Comparison of ENCODE assay signal across 9 cellular contexts in genomic region chr9:128903079-128903461, GRCh38. TPM values are rescaled to one million over a fixed set of nuclear protein-coding genes. Genes with fewer than 3 reads are reported as not detected.
DNase-seq lines count a peak whose midpoint lies in the region; ATAC-seq and TF ChIP-seq lines count a peak whose summit lies in the region.
"Had no signal": no experiment of that assay in that cellular context is flagged by ENCODE, and none has a peak within 500 bp of the region (broad histone marks: within the 10 kb centered on the region; RNA-seq: fewer than 3 reads in every experiment).

No MANE protein-coding gene starts in this region.

- no peaks in the 10 kb centered on the region for H3K27me3 Mint-ChIP-seq in activated T-cell treated with anti-CD3 and anti-CD28 coated beads, Interleukin-2, amount 50 U/mL, for 72 hours (ENCODE audit: low read depth)
- H3K27me3 Mint-ChIP-seq in memory B cell = no peaks in the 10 kb centered on the region

- H3K4me3 Mint-ChIP-seq in activated T-cell treated with anti-CD3 and anti-CD28 coated beads, Interleukin-2, amount 50 U/mL, for 72 hours = peak overlapping the region; percentile 73 to 80
- H3K4me3 Mint-ChIP-seq in memory B cell = peak overlapping the region; percentile 73

- H3K27me3 ChIP-seq in ascending aorta (no peaks in the 10 kb centered on the region), upper lobe of right lung (no peaks in the 10 kb centered on the region), adrenal gland (no peaks in the 10 kb centered on the region)

- ATAC-seq in activated T-cell treated with anti-CD3 and anti-CD28 coated beads, Interleukin-2, amount 50 U/mL, for 72 hours (replicated peaks in 1 of 2) = no peak
- ATAC-seq in memory B cell (ENCODE audit: low read depth) (no peak), upper lobe of right lung (no peak)

- H3K4me1 Mint-ChIP-seq in activated T-cell treated with anti-CD3 and anti-CD28 coated beads, Interleukin-2, amount 50 U/mL, for 72 hours (ENCODE audit: low read depth) = peaks cover 61% of the 10 kb centered on the region
- H3K4me1 Mint-ChIP-seq in memory B cell = peaks cover 25% of the 10 kb centered on the region

- TF ChIP-seq CTCF in ascending aorta (IDR thresholded peaks at IDR 0.05) (no peak), upper lobe of right lung (IDR thresholded peaks at IDR 0.05) (no peak), adrenal gland (IDR thresholded peaks at IDR 0.05) (no peak)

- H3K9me3 ChIP-seq in ascending aorta = no peaks in the 10 kb centered on the region
- H3K9me3 ChIP-seq in upper lobe of right lung = no peaks in the 10 kb centered on the region
- H3K9me3 ChIP-seq in adrenal gland (replicated peaks in 1 of 3) = no peaks in the 10 kb centered on the region

- peaks cover 3 to 4% of the 10 kb centered on the region in 2 donors for H3K36me3 Mint-ChIP-seq in activated T-cell treated with anti-CD3 and anti-CD28 coated beads, Interleukin-2, amount 50 U/mL, for 72 hours (ENCODE audit: insufficient read depth in 2 of 2)
- peaks cover 14% of the 10 kb centered on the region for H3K36me3 Mint-ChIP-seq in memory B cell

- intact Hi-C loops in ascending aorta (cut with DNase I) (no loop called here), upper lobe of right lung (cut with DNase I) (no loop called here), adrenal gland (cut with DNase I) (no loop called here)

- no peak for DNase-seq in activated T-cell treated with anti-CD3 and anti-CD28 coated beads, Interleukin-2, amount 50 U/mL, for 72 hours
- DNase-seq in activated T-cell treated with anti-CD3 and anti-CD28 coated beads for 4 hours (no peak), ascending aorta (ENCODE audit: low spot score in 2 of 2) (no peak), memory B cell (ENCODE audit: low spot score in 2 of 2) (no peak), upper lobe of right lung (no peak), HUDEP-2 (lab: John Stamatoyannopoulos, UW; ENCODE audit: unreplicated experiment in 76 of 76) (no peak), adrenal gland (no peak)
- no peak for DNase-seq in effector CD4-positive, alpha-beta T cell

- no peak overlapping the region for H3K4me3 ChIP-seq in ascending aorta
- H3K4me3 ChIP-seq in upper lobe of right lung = no peak overlapping the region
- H3K4me3 ChIP-seq in adrenal gland = no peak overlapping the region
- H3K4me3 ChIP-seq: SK-N-MC had no signal

- H3K27ac ChIP-seq in ascending aorta (peak overlapping the region; percentile 86 to 88), upper lobe of right lung (peak overlapping the region; percentile 74), adrenal gland (no peak overlapping the region)
- H3K27ac ChIP-seq: SK-N-MC had no signal

- H3K4me1 ChIP-seq in ascending aorta = peaks cover 11 to 27% of the 10 kb centered on the region in 2 donors
- peaks cover 29% of the 10 kb centered on the region for H3K4me1 ChIP-seq in upper lobe of right lung
- peaks cover 0 to 5% of the 10 kb centered on the region in 2 donors for H3K4me1 ChIP-seq in adrenal gland (replicated peaks in 1 of 2)

- WGBS in adrenal gland, 4 donors = 93 to 96% (median 95%) methylated on average over 2 of the region's 2 CpGs

- no peaks in the 10 kb centered on the region for H3K9me3 Mint-ChIP-seq in activated T-cell treated with anti-CD3 and anti-CD28 coated beads, Interleukin-2, amount 50 U/mL, for 72 hours
- H3K9me3 Mint-ChIP-seq in memory B cell = no peaks in the 10 kb centered on the region

- no peak for TF ChIP-seq POLR2A in adrenal gland (IDR thresholded peaks at IDR 0.05)

- no peak overlapping the region for H3K27ac Mint-ChIP-seq in activated T-cell treated with anti-CD3 and anti-CD28 coated beads, Interleukin-2, amount 50 U/mL, for 72 hours
- H3K27ac Mint-ChIP-seq in memory B cell = peak overlapping the region; percentile 92

- H3K36me3 ChIP-seq in ascending aorta = peaks cover 23 to 28% of the 10 kb centered on the region in 2 donors
- H3K36me3 ChIP-seq in upper lobe of right lung = peaks cover 18% of the 10 kb centered on the region
- H3K36me3 ChIP-seq in adrenal gland (replicated peaks in 1 of 2) = peaks cover 0 to 19% of the 10 kb centered on the region in 2 donors

RNA-seq across cellular contexts. Expression of gene PHYHD1, which starts 17.7 kb away (rescaled TPM):
- total RNA-seq in activated T-cell treated with anti-CD3 and anti-CD28 coated beads, Interleukin-2, amount 50 U/mL, for 72 hours = 1 to 10 TPM; 1.1 to 1.9 TPM
- total RNA-seq in ascending aorta (46.1 TPM), upper lobe of right lung (46.5 TPM), adrenal gland (10 to 100 TPM; 10.5 to 56.5 (median 30.9) TPM)
- polyA plus RNA-seq in adrenal gland = 10 to 100 TPM in 2 of 3 donors, 1 to 10 TPM in 1; 9.1 to 86.6 (median 64.9) TPM

RNA-seq across cellular contexts. Expression of gene LRRC8A, which starts 21.1 kb away (rescaled TPM):
- total RNA-seq in activated T-cell treated with anti-CD3 and anti-CD28 coated beads, Interleukin-2, amount 50 U/mL, for 72 hours = 10 to 100 TPM; 19.2 to 20.1 TPM
- total RNA-seq in ascending aorta (227 TPM), upper lobe of right lung (68.1 TPM), adrenal gland (10 to 100 TPM; 29.6 to 88.3 (median 42.8) TPM)
- polyA plus RNA-seq in adrenal gland = 10 to 100 TPM in 2 of 3 donors, 1 to 10 TPM in 1; 9.0 to 15.7 (median 13.0) TPM

RNA-seq across cellular contexts. Expression of gene KYAT1, which starts 21.3 kb away (rescaled TPM):
- 10 to 100 TPM in 1 of 2 donors, 1 to 10 TPM in 1; 8.8 to 13.8 TPM for total RNA-seq in activated T-cell treated with anti-CD3 and anti-CD28 coated beads, Interleukin-2, amount 50 U/mL, for 72 hours
- total RNA-seq in ascending aorta (4.9 TPM), upper lobe of right lung (6.6 TPM), adrenal gland (10 to 100 TPM in 1 of 8 donors, 1 to 10 TPM in 7; 3.5 to 10.3 (median 8.3) TPM)
- polyA plus RNA-seq in adrenal gland = 1 to 10 TPM; 3.5 to 9.6 (median 5.8) TPM

RNA-seq across cellular contexts. Expression of gene DOLK, which starts 44.3 kb away (rescaled TPM):
- 1 to 10 TPM; 6.8 to 6.9 TPM for total RNA-seq in activated T-cell treated with anti-CD3 and anti-CD28 coated beads, Interleukin-2, amount 50 U/mL, for 72 hours
- total RNA-seq in ascending aorta = 5.0 TPM
- total RNA-seq in upper lobe of right lung = 15.5 TPM
- total RNA-seq in adrenal gland = 10 to 100 TPM; 19.6 to 42.3 (median 29.9) TPM
- 10 to 100 TPM in 2 of 3 donors, 1 to 10 TPM in 1; 4.6 to 25.3 (median 10.3) TPM for polyA plus RNA-seq in adrenal gland

RNA-seq across cellular contexts. Expression of gene NUP188, which starts 44.4 kb away (rescaled TPM):
- 10 to 100 TPM; 90.0 to 98.0 TPM for total RNA-seq in activated T-cell treated with anti-CD3 and anti-CD28 coated beads, Interleukin-2, amount 50 U/mL, for 72 hours
- total RNA-seq in ascending aorta = 45.0 TPM
- 49.6 TPM for total RNA-seq in upper lobe of right lung
- total RNA-seq in adrenal gland = 100 to 1,000 TPM in 1 of 8 donors, 10 to 100 TPM in 7; 20.2 to 122 (median 44.4) TPM
- 10 to 100 TPM; 26.4 to 32.0 (median 26.4) TPM for polyA plus RNA-seq in adrenal gland

Comparison
In these comparisons a context has a peak if more than half of its experiments do, and no peak if none do; other contexts are left out.
1. H3K27ac ChIP-seq: peak in ascending aorta (2 of 2) and upper lobe of right lung (single experiment); none in adrenal gland (0 of 5).